8 cellular contexts compared by ENCODE assay signal in the genomic region with DNA sequence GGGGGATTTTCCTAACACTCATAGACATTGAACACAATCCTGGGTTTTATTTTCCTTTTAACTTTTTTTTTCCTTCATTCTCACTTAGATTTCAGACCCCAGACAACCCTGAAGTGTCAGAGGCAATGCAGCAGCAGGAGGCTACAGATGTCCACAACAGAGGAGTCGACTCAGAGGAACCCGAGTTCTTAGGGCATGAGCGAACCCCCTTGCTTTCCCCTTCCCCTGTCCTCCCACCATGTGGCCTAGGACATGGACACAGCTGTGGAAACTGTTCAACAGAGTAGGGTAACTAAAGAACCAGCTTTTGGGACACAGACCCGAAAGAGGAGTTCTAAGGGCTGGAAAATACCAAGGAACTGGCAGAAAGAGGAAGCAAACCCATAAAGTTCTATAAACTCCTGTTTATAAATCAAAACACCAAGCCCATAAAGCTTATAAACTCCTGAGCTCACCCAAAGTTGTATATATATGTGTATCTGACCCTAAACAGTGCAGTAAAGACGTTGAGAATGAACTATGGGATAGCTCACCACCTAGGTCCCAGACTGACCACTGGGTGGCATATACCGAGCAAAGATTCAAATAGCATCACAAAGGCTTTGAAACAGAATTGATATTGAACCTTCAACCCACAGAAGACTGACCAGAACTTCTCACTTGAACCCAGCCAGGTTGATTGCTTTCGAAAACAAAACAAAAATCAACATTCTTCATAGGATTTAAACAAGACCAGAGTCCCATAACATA. TPM values are rescaled to one million over a fixed set of nuclear protein-coding genes. Genes with fewer than 3 reads are reported as not detected.
DNase-seq lines count a peak whose midpoint lies in the region; ATAC-seq and TF ChIP-seq lines count a peak whose summit lies in the region.

No MANE protein-coding gene starts in this region.

- H3K4me1 Mint-ChIP-seq in WTC11: peaks cover 17% of the 10 kb centered on the region

- H3K9me3 Mint-ChIP-seq in WTC11: no peaks in the 10 kb centered on the region

- CTCF ChIA-PET in WTC11 (lab: Charles Lee): interaction anchor here (0.5 to 5.1 kb wide), 18 partner anchors 9 to 210 kb away, joined by 3 to 80 read pairs (median 5); a partner anchor contains a TSS

- intact Hi-C loops in testis (cut with DNase I; ENCODE audit: low total_unique reads): no loop called here

- WGBS in testis, 2 donors: 70 to 78% methylated on average over 7 of the region's 7 CpGs

- peaks cover 5% of the 10 kb centered on the region for H3K36me3 ChIP-seq in HAP-1 (replicated peaks)
- no peaks in the 10 kb centered on the region for H3K36me3 ChIP-seq in testis (ENCODE audit: low read depth, missing control alignments)

- DNase-seq in A172 (ENCODE audit: low spot score) (peak; percentile 45), HAP-1 (ENCODE audit: low spot score in 2 of 2) (peak; percentile 28 to 29), WTC11 (ENCODE audit: low spot score) (no peak), hepatic stellate cell (ENCODE audit: low spot score) (peak; percentile 41), testis (peak; percentile 54)

- TF ChIP-seq POLR2A in testis (IDR thresholded peaks at IDR 0.05): no peak

- in situ Hi-C loops in HAP-1 (cut with MboI; ENCODE audit: low sequenced_read_pairs): no loop called here

- TF ChIP-seq CTCF in WTC11 (IDR thresholded peaks at IDR 0.05): no peak
- peak; percentile 13 to 35 (median 33) for TF ChIP-seq CTCF in testis (IDR thresholded peaks at IDR 0.05)

- H3K4me3 ChIP-seq in HAP-1 (no peak overlapping the region), testis (no peak overlapping the region)

- H3K36me3 Mint-ChIP-seq in WTC11: no peaks in the 10 kb centered on the region

- no peak overlapping the region for H3K4me3 Mint-ChIP-seq in WTC11

- H3K27ac Mint-ChIP-seq in WTC11: peak overlapping the region; percentile 23; the same call in 1 of the 2 replicates

- H3K4me1 ChIP-seq in HAP-1: peaks cover 21% of the 10 kb centered on the region
- H3K4me1 ChIP-seq in testis: peaks cover 30% of the 10 kb centered on the region

- peak; percentile 52 for ATAC-seq in WTC11
- ATAC-seq in GM21786 (IDR thresholded peaks at IDR 0.05; ENCODE audit: unreplicated experiment): no peak
- ATAC-seq in HG02623 (IDR thresholded peaks at IDR 0.05; ENCODE audit: unreplicated experiment): no peak
- no peak for ATAC-seq in HG03039 (IDR thresholded peaks at IDR 0.05; ENCODE audit: unreplicated experiment)

- H3K27ac ChIP-seq in testis: peak overlapping the region; percentile 29 to 39

- H3K27me3 Mint-ChIP-seq in WTC11 (ENCODE audit: low read depth): no peaks in the 10 kb centered on the region

- POLR2A ChIA-PET in WTC11 (lab: Charles Lee): no interaction called here

- H3K9me3 ChIP-seq in HAP-1 (no peaks in the 10 kb centered on the region), testis (no peaks in the 10 kb centered on the region)

- H3K27me3 ChIP-seq in HAP-1 (ENCODE audit: low read depth) (no peaks in the 10 kb centered on the region), testis (no peaks in the 10 kb centered on the region)

TF ChIP-seq in WTC11, 78 proteins besides CTCF, POLR2A, EP300 and RAD21:
- TF ChIP-seq ATF1 (CRISPR knock-in tag; IDR thresholded peaks at IDR 0.05): no peak
- TF ChIP-seq SMAD4 (CRISPR knock-in tag; IDR thresholded peaks at IDR 0.05): no peak
- TF ChIP-seq, protein P1, sequence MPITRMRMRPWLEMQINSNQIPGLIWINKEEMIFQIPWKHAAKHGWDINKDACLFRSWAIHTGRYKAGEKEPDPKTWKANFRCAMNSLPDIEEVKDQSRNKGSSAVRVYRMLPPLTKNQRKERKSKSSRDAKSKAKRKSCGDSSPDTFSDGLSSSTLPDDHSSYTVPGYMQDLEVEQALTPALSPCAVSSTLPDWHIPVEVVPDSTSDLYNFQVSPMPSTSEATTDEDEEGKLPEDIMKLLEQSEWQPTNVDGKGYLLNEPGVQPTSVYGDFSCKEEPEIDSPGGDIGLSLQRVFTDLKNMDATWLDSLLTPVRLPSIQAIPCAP (CRISPR knock-in tag; IDR thresholded peaks at IDR 0.05): no peak

RNA-seq across cellular contexts. Expression of a gene that starts 33.9 kb away (rescaled TPM):
- 34.8 and 35.0 TPM in 2 replicates for total RNA-seq in A172 (2014; rRNA removed; shearing (Covaris generic))
- total RNA-seq in WTC11 (2021): 56.2 to 60.6 TPM (median 58.5 TPM) in 3 replicates
- 10 to 100 TPM; 50.9 to 59.2 TPM for total RNA-seq in testis
- polyA plus RNA-seq in testis (ENCODE audit: insufficient read depth, low read depth, low replicate concordance): 22.2 TPM

RNA-seq across cellular contexts. Expression of a gene that starts 58.1 kb away (rescaled TPM):
- 48.2 and 53.7 TPM in 2 replicates for total RNA-seq in A172 (2014; rRNA removed; shearing (Covaris generic))
- total RNA-seq in WTC11 (2021) (19.1 to 29.1 TPM (median 28.2 TPM) in 3 replicates), testis (100 to 1,000 TPM; 137 to 182 TPM)
- polyA plus RNA-seq in testis (ENCODE audit: insufficient read depth, low read depth, low replicate concordance): 149 TPM
